Comparison of ENCODE assay signal across 1 cellular context in the genomic region with DNA sequence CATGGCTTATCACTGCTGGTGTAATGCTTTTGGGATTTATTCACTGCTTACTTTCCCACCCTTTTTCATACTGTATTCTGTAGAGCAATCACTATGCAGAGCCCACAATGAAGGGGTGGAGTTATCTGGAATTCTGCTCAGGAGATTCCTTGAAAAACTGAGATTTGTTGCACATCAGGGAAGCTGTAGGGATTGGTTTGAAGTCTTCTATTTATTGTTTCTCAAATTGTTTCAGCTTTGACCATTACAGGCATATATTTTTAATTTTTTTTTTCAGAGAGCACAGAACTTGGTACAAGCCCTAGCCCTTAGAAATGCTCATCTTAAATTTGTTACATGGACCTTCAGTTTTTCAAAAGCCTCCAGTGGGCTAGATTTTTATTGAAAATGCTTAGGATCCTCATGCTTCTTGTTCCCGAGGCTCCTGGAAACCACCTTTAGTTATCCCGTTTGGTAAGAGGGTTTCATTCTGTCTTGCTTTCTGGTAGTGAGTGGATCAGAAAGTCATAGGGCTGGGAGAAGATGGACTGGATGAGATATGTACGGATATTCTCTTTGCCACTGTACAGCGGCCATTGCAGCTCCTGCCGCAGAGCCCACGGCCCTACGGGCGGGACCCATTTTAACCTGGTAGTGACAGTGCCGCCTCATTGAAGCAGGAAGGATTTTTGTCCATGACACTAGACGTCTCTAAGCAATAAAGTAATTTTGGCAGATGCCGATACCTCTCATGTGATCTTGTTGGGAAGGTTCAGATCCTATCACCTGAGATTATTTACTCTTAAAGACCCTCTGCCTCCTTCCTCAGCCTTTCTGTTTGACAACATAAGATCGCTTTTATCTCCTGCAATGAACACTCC.
TF ChIP-seq lines count a peak whose summit lies in the region.

No MANE protein-coding gene starts in this region.

TF ChIP-seq in HepG2, 621 proteins besides CTCF, POLR2A, EP300 and RAD21 (continued from another document):
- TF ChIP-seq, protein P1, sequence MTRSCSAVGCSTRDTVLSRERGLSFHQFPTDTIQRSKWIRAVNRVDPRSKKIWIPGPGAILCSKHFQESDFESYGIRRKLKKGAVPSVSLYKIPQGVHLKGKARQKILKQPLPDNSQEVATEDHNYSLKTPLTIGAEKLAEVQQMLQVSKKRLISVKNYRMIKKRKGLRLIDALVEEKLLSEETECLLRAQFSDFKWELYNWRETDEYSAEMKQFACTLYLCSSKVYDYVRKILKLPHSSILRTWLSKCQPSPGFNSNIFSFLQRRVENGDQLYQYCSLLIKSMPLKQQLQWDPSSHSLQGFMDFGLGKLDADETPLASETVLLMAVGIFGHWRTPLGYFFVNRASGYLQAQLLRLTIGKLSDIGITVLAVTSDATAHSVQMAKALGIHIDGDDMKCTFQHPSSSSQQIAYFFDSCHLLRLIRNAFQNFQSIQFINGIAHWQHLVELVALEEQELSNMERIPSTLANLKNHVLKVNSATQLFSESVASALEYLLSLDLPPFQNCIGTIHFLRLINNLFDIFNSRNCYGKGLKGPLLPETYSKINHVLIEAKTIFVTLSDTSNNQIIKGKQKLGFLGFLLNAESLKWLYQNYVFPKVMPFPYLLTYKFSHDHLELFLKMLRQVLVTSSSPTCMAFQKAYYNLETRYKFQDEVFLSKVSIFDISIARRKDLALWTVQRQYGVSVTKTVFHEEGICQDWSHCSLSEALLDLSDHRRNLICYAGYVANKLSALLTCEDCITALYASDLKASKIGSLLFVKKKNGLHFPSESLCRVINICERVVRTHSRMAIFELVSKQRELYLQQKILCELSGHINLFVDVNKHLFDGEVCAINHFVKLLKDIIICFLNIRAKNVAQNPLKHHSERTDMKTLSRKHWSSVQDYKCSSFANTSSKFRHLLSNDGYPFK (CRISPR knock-in tag; IDR thresholded peaks at IDR 0.05; ENCODE audit: borderline replicate concordance) = peak; percentile 98
- TF ChIP-seq, protein P2, sequence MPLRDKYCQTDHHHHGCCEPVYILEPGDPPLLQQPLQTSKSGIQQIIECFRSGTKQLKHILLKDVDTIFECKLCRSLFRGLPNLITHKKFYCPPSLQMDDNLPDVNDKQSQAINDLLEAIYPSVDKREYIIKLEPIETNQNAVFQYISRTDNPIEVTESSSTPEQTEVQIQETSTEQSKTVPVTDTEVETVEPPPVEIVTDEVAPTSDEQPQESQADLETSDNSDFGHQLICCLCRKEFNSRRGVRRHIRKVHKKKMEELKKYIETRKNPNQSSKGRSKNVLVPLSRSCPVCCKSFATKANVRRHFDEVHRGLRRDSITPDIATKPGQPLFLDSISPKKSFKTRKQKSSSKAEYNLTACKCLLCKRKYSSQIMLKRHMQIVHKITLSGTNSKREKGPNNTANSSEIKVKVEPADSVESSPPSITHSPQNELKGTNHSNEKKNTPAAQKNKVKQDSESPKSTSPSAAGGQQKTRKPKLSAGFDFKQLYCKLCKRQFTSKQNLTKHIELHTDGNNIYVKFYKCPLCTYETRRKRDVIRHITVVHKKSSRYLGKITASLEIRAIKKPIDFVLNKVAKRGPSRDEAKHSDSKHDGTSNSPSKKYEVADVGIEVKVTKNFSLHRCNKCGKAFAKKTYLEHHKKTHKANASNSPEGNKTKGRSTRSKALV (CRISPR knock-in tag; IDR thresholded peaks at IDR 0.05) = peak; percentile 22; the same call in 1 of the 2 replicates
- peak; percentile 28; the same call in 1 of the 2 replicates for TF ChIP-seq SPEN (CRISPR knock-in tag; IDR thresholded peaks at IDR 0.05; ENCODE audit: low read depth)
- 0 out of 2 replicates have a peak, but pooled peaks have one; percentile 10 for TF ChIP-seq ZNF350 (CRISPR knock-in tag; IDR thresholded peaks at IDR 0.05; ENCODE audit: borderline replicate concordance, low read depth)
- 0 out of 2 replicates have a peak, but pooled peaks have one; percentile 14 for TF ChIP-seq ELF4 (CRISPR knock-in tag; IDR thresholded peaks at IDR 0.05; ENCODE audit: borderline replicate concordance)
- 0 out of 2 replicates have a peak, but pooled peaks have one; percentile 4 for TF ChIP-seq PPARG (CRISPR knock-in tag; conservative IDR thresholded peaks at IDR 0.05)
- TF ChIP-seq ZIK1 (CRISPR knock-in tag; IDR thresholded peaks at IDR 0.05; ENCODE audit: borderline replicate concordance, low read depth) = no peak
- 0 out of 2 replicates have a peak, but pooled peaks have one; percentile 35 for TF ChIP-seq ZMAT3 (CRISPR knock-in tag; conservative IDR thresholded peaks at IDR 0.05)
- TF ChIP-seq, protein P3, sequence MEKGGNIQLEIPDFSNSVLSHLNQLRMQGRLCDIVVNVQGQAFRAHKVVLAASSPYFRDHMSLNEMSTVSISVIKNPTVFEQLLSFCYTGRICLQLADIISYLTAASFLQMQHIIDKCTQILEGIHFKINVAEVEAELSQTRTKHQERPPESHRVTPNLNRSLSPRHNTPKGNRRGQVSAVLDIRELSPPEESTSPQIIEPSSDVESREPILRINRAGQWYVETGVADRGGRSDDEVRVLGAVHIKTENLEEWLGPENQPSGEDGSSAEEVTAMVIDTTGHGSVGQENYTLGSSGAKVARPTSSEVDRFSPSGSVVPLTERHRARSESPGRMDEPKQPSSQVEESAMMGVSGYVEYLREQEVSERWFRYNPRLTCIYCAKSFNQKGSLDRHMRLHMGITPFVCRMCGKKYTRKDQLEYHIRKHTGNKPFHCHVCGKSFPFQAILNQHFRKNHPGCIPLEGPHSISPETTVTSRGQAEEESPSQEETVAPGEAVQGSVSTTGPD (CRISPR knock-in tag; IDR thresholded peaks at IDR 0.05) = 0 out of 2 replicates have a peak, but pooled peaks have one; percentile 40
- TF ChIP-seq ZNF34 (CRISPR knock-in tag; IDR thresholded peaks at IDR 0.05; ENCODE audit: borderline replicate concordance) = no peak
- TF ChIP-seq, protein P4, sequence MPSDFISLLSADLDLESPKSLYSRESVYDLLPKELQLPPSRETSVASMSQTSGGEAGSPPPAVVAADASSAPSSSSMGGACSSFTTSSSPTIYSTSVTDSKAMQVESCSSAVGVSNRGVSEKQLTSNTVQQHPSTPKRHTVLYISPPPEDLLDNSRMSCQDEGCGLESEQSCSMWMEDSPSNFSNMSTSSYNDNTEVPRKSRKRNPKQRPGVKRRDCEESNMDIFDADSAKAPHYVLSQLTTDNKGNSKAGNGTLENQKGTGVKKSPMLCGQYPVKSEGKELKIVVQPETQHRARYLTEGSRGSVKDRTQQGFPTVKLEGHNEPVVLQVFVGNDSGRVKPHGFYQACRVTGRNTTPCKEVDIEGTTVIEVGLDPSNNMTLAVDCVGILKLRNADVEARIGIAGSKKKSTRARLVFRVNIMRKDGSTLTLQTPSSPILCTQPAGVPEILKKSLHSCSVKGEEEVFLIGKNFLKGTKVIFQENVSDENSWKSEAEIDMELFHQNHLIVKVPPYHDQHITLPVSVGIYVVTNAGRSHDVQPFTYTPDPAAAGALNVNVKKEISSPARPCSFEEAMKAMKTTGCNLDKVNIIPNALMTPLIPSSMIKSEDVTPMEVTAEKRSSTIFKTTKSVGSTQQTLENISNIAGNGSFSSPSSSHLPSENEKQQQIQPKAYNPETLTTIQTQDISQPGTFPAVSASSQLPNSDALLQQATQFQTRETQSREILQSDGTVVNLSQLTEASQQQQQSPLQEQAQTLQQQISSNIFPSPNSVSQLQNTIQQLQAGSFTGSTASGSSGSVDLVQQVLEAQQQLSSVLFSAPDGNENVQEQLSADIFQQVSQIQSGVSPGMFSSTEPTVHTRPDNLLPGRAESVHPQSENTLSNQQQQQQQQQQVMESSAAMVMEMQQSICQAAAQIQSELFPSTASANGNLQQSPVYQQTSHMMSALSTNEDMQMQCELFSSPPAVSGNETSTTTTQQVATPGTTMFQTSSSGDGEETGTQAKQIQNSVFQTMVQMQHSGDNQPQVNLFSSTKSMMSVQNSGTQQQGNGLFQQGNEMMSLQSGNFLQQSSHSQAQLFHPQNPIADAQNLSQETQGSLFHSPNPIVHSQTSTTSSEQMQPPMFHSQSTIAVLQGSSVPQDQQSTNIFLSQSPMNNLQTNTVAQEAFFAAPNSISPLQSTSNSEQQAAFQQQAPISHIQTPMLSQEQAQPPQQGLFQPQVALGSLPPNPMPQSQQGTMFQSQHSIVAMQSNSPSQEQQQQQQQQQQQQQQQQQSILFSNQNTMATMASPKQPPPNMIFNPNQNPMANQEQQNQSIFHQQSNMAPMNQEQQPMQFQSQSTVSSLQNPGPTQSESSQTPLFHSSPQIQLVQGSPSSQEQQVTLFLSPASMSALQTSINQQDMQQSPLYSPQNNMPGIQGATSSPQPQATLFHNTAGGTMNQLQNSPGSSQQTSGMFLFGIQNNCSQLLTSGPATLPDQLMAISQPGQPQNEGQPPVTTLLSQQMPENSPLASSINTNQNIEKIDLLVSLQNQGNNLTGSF (CRISPR knock-in tag; IDR thresholded peaks at IDR 0.05) = no peak
- no peak for TF ChIP-seq ZNF773 (CRISPR knock-in tag; IDR thresholded peaks at IDR 0.05; ENCODE audit: borderline replicate concordance)
- TF ChIP-seq ELF3 (CRISPR knock-in tag; IDR thresholded peaks at IDR 0.05) = 0 out of 2 replicates have a peak, but pooled peaks have one; percentile 35
- TF ChIP-seq YEATS2 (CRISPR knock-in tag; IDR thresholded peaks at IDR 0.05; ENCODE audit: borderline replicate concordance) = 0 out of 2 replicates have a peak, but pooled peaks have one; percentile 3
- 0 out of 2 replicates have a peak, but pooled peaks have one; percentile 41 for TF ChIP-seq WIZ (CRISPR knock-in tag; IDR thresholded peaks at IDR 0.05)
- TF ChIP-seq ZNF788 (CRISPR knock-in tag; IDR thresholded peaks at IDR 0.05; ENCODE audit: borderline replicate concordance) = 0 out of 2 replicates have a peak, but pooled peaks have one; percentile 17
- TF ChIP-seq ZNF335 (CRISPR knock-in tag; IDR thresholded peaks at IDR 0.05) = 0 out of 2 replicates have a peak, but pooled peaks have one; percentile 10
